1 cellular context compared by ENCODE assay signal in genomic region chr12:110373025-110373876, GRCh38.
TF ChIP-seq lines count a peak whose summit lies in the region.

No MANE protein-coding gene starts in this region.

TF ChIP-seq in K562, 482 proteins besides CTCF, POLR2A, EP300 and RAD21:
- TF ChIP-seq RERE (CRISPR knock-in tag; IDR thresholded peaks at IDR 0.05; ENCODE audit: borderline replicate concordance) (no peak), HNRNPH1 (optimal IDR thresholded peaks at IDR 0.05; ENCODE audit: low read depth, low read length) (no peak), GABPB2 (CRISPR knock-in tag; conservative IDR thresholded peaks at IDR 0.05) (no peak), BACH1 (tag; IDR thresholded peaks at IDR 0.05) (no peak), ZNF316 (IDR thresholded peaks at IDR 0.05) (no peak), CREB3L1 (IDR thresholded peaks at IDR 0.05; ENCODE audit: borderline replicate concordance, low read depth) (no peak), CBFA2T3 (IDR thresholded peaks at IDR 0.05) (no peak), MYC (IDR thresholded peaks at IDR 0.05; ENCODE audit: low read depth, low read length) (no peak), MYC (CRISPR knock-in tag; IDR thresholded peaks at IDR 0.05; ENCODE audit: borderline replicate concordance, low read depth) (no peak), CTCFL (IDR thresholded peaks at IDR 0.05; ENCODE audit: borderline replicate concordance, insufficient read depth, low read depth, low read length, poor library complexity, severe bottlenecking) (no peak), COPS2 (conservative IDR thresholded peaks at IDR 0.05) (no peak), FOXM1 (IDR thresholded peaks at IDR 0.05; ENCODE audit: low read depth) (no peak), FOXM1 (CRISPR knock-in tag; IDR thresholded peaks at IDR 0.05; ENCODE audit: low read depth) (no peak), TSHZ1 (CRISPR knock-in tag; IDR thresholded peaks at IDR 0.05) (no peak), FOS (IDR thresholded peaks at IDR 0.05; ENCODE audit: extremely low read depth, insufficient read length) (no peak), ILF3 (IDR thresholded peaks at IDR 0.05; ENCODE audit: borderline replicate concordance) (no peak), ZNF146 (CRISPR knock-in tag; IDR thresholded peaks at IDR 0.05; ENCODE audit: unreplicated experiment) (no peak), PRPF4 (IDR thresholded peaks at IDR 0.05; ENCODE audit: insufficient read depth, low read depth, low read length, poor library complexity, severe bottlenecking) (no peak)
